8 cellular contexts compared by ENCODE assay signal in the genomic region with DNA sequence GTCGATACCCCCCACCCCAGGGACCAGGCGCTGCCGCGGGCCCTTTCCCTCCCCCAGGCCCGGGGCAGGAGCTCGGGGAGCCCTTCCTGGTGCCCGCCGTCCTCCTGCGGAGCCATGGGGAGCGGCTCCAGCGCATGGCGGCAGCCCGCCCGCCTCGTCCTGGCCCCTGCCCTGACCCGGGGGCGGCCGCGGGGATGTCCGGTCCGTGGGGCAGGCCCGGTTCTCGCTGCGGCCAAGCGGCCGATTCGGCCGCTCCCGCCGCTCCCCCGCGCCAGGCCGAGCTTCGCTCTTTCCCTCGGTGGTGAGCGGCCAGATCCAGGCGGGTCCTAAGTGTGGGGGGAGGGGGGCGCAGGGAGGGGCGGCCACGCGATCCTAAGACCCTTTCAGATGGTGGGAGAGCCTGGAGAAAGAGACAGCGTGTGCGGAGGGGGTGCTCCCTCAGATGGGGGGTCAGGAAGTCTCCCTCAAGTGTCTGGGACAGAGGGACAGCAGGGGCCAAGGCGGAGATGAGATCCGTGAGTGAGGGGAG. TPM values are rescaled to one million over a fixed set of nuclear protein-coding genes. Genes with fewer than 3 reads are reported as not detected.
DNase-seq lines count a peak whose midpoint lies in the region; ATAC-seq lines count a peak whose summit lies in the region.

No MANE protein-coding gene starts in this region.

- peak overlapping the region; percentile 74 to 93 (median 83) for H3K9ac ChIP-seq in BLaER1 treated with 17β-estradiol and CSF1 and Interleukin-3, amounts not matched to agents 10 nM and 100 nM

- ATAC-seq in GM18858 (IDR thresholded peaks at IDR 0.05; ENCODE audit: unreplicated experiment) (no peak), GM18873 (IDR thresholded peaks at IDR 0.05; ENCODE audit: low FRiP score, unreplicated experiment) (no peak)

- H3K9me3 ChIP-seq in BLaER1 treated with 17β-estradiol and CSF1 and Interleukin-3, amounts not matched to agents 10 nM and 100 nM (replicated peaks in 1 of 11): peaks cover 12 to 22% (median 18%) of the 10 kb centered on the region in 11 experiments; a peak in 20 of 22 replicates
- H3K9me3 ChIP-seq in MG63: no peaks in the 10 kb centered on the region; the same call in 1 of the 2 replicates
- H3K9me3 ChIP-seq in effector memory CD4-positive, alpha-beta T cell (ENCODE audit: control insufficient read depth, low read length): peaks cover 14% of the 10 kb centered on the region

- H3K4me3 ChIP-seq in BLaER1 treated with 17β-estradiol and CSF1 and Interleukin-3, amounts not matched to agents 10 nM and 100 nM: peak overlapping the region; percentile 70 to 94 (median 82)
- H3K4me3 ChIP-seq in MG63: peak overlapping the region; percentile 24
- peak overlapping the region; percentile 78 for H3K4me3 ChIP-seq in effector memory CD4-positive, alpha-beta T cell (ENCODE audit: insufficient read depth, low read depth, low read length, poor library complexity, severe bottlenecking)

- peaks cover 38 to 80% (median 68%) of the 10 kb centered on the region in 10 experiments for H3K4me1 ChIP-seq in BLaER1 treated with 17β-estradiol and CSF1 and Interleukin-3, amounts not matched to agents 10 nM and 100 nM
- peaks cover 24% of the 10 kb centered on the region for H3K4me1 ChIP-seq in effector memory CD4-positive, alpha-beta T cell (ENCODE audit: control insufficient read depth, insufficient read depth, low read length, poor library complexity, severe bottlenecking)

- DNase-seq in MG63: no peak
- DNase-seq in effector memory CD4-positive, alpha-beta T cell: no peak
- DNase-seq in myocyte (ENCODE audit: low read depth): peak; percentile 6
- DNase-seq in NCI-H1105 treated with DMSO at 0.1 percent for 48 hours (lab: John Stamatoyannopoulos, UW): no peak
- DNase-seq in activated CD4-positive, alpha-beta T cell treated with anti-CD3 and anti-CD28 coated beads for 1 hour: no peak

- H3K27me3 ChIP-seq in BLaER1 treated with 17β-estradiol and CSF1 and Interleukin-3, amounts not matched to agents 10 nM and 100 nM: peaks cover 0 to 16% (median 0%) of the 10 kb centered on the region in 11 experiments; a peak in 6 of 22 replicates
- H3K27me3 ChIP-seq in MG63: peaks cover 34% of the 10 kb centered on the region
- no peaks in the 10 kb centered on the region for H3K27me3 ChIP-seq in effector memory CD4-positive, alpha-beta T cell (replicated peaks; ENCODE audit: control insufficient read depth, insufficient read depth, low read length, poor library complexity, severe bottlenecking)

- peaks cover 0 to 18% (median 13%) of the 10 kb centered on the region in 11 experiments; a peak in 13 of 22 replicates for H3K36me3 ChIP-seq in BLaER1 treated with 17β-estradiol and CSF1 and Interleukin-3, amounts not matched to agents 10 nM and 100 nM
- no peaks in the 10 kb centered on the region; the same call in 1 of the 2 replicates for H3K36me3 ChIP-seq in MG63
- H3K36me3 ChIP-seq in effector memory CD4-positive, alpha-beta T cell (ENCODE audit: control insufficient read depth, insufficient read depth, low read length): no peaks in the 10 kb centered on the region

- peaks cover 0 to 30% (median under 1%) of the 10 kb centered on the region in 11 experiments; a peak in 10 of 22 replicates for H4K20me1 ChIP-seq in BLaER1 treated with 17β-estradiol and CSF1 and Interleukin-3, amounts not matched to agents 10 nM and 100 nM

- peak overlapping the region; percentile 94 to 100 (median 99) for H3K4me2 ChIP-seq in BLaER1 treated with 17β-estradiol and CSF1 and Interleukin-3, amounts not matched to agents 10 nM and 100 nM

- peak overlapping the region; percentile 67 to 87 (median 81) for H3K27ac ChIP-seq in BLaER1 treated with 17β-estradiol and CSF1 and Interleukin-3, amounts not matched to agents 10 nM and 100 nM
- peak overlapping the region; percentile 53 for H3K27ac ChIP-seq in effector memory CD4-positive, alpha-beta T cell (ENCODE audit: insufficient read depth, low read length, poor library complexity, severe bottlenecking)

RNA-seq across cellular contexts. Expression of a gene that starts 1.3 kb away (rescaled TPM):
- not detected in 2 replicates for total RNA-seq in MG63 (2014; rRNA removed; shearing (Covaris generic); ENCODE audit: low replicate concordance)
- 1.3 and 5.8 TPM in 2 replicates for total RNA-seq in myocyte
- polyA plus RNA-seq in myocyte (2012): 3.8 TPM

RNA-seq across cellular contexts. Expression of a gene that starts 12.2 kb away (rescaled TPM):
- total RNA-seq in MG63 (2014; rRNA removed; shearing (Covaris generic); ENCODE audit: low replicate concordance): 100 and 144 TPM in 2 replicates
- total RNA-seq in myocyte: 53.4 and 55.5 TPM in 2 replicates
- polyA plus RNA-seq in myocyte (2012): 71.2 TPM

RNA-seq across cellular contexts. Expression of a gene that starts 20.3 kb away (rescaled TPM):
- total RNA-seq in MG63 (2014; rRNA removed; shearing (Covaris generic); ENCODE audit: low replicate concordance): 57.8 and 91.1 TPM in 2 replicates
- total RNA-seq in myocyte: 123 and 140 TPM in 2 replicates
- 102 TPM for polyA plus RNA-seq in myocyte (2012)

Comparison
In these comparisons a context has a peak if more than half of its experiments do, and no peak if none do; other contexts are left out.
1. H3K4me3 ChIP-seq: peak in every context shown above with its lines; median percentile 82 in BLaER1 treated with 17β-estradiol and CSF1 and Interleukin-3, amounts not matched to agents 10 nM and 100 nM; 78 in effector memory CD4-positive, alpha-beta T cell; 24 in MG63.